8 cellular contexts compared by ENCODE assay signal in genomic region chr3:43769097-43769470, GRCh38.
A peak's percentile ranks its signal among the peaks of the same experiment; 100 is the strongest.
DNase-seq lines count a peak whose midpoint lies in the region; ATAC-seq, FAIRE-seq and TF ChIP-seq lines count a peak whose summit lies in the region.

No MANE protein-coding gene starts in this region.

- H3K9me3 ChIP-seq in GM23248 (ENCODE audit: low read depth) (no peaks in the 10 kb centered on the region), keratinocyte (ENCODE audit: control insufficient read depth, low read depth, low read length) (no peaks in the 10 kb centered on the region), spleen (no peaks in the 10 kb centered on the region)

- H2AFZ ChIP-seq in GM23248, result peak overlapping the region; percentile 55; the same call in 1 of the 2 replicates
- peak overlapping the region; percentile 69 for H2AFZ ChIP-seq in keratinocyte (ENCODE audit: control insufficient read depth, low read length)

- H3K27ac ChIP-seq in GM23248 (peak overlapping the region; percentile 16), VCaP (peak overlapping the region; percentile 31; the same call in 1 of the 2 replicates), keratinocyte (ENCODE audit: control insufficient read depth, insufficient read depth, low read length) (peak overlapping the region; percentile 39), spleen (peak overlapping the region in 5 of 8 donors; percentile 69 to 82 (median 71))

- WGBS in GM23248 (ENCODE audit: low coverage in 1 of 2, low lambda C conversion rate in 2 of 2, missing lambda C conversion rate in 2 of 2), 2 experiments, result 9 to 24% methylated on average over 2 of the region's 2 CpGs
- 26 to 51% (median 43%) methylated on average over 2 of the region's 2 CpGs for WGBS in spleen, 5 donors

- H3K9me1 ChIP-seq in keratinocyte (ENCODE audit: control insufficient read depth, extremely low read depth, insufficient read depth, low read length), result no peaks in the 10 kb centered on the region

- TF ChIP-seq POLR2A in spleen (IDR thresholded peaks at IDR 0.05), result no peak

- no peak for TF ChIP-seq CTCF in VCaP (conservative IDR thresholded peaks at IDR 0.05)
- TF ChIP-seq CTCF in keratinocyte (optimal IDR thresholded peaks at IDR 0.05 in 1 of 3, IDR thresholded peaks at IDR 0.05 in 1 of 3, conservative IDR thresholded peaks at IDR 0.05 in 1 of 3; ENCODE audit: extremely low read depth in 1 of 3, insufficient read depth in 2 of 3, low read length in 3 of 3), result no peak
- no peak for TF ChIP-seq CTCF in spleen (IDR thresholded peaks at IDR 0.05 in 8 of 11, conservative IDR thresholded peaks at IDR 0.05 in 3 of 11)

- H3K36me3 ChIP-seq in GM23248 (ENCODE audit: low read depth), result no peaks in the 10 kb centered on the region
- H3K36me3 ChIP-seq in keratinocyte (ENCODE audit: control insufficient read depth in 2 of 2, extremely low read depth in 1 of 2, insufficient read depth in 2 of 2, low read length in 2 of 2), result no peaks in the 10 kb centered on the region
- no peaks in the 10 kb centered on the region for H3K36me3 ChIP-seq in spleen

- H3K4me3 ChIP-seq in GM23248, result no peak overlapping the region
- no peak overlapping the region for H3K4me3 ChIP-seq in keratinocyte (ENCODE audit: control insufficient read depth in 2 of 3, extremely low read depth in 1 of 3, insufficient read depth in 2 of 3, low read depth in 1 of 3, low read length in 3 of 3)
- peak overlapping the region in 2 of 8 donors; percentile 21 to 49 for H3K4me3 ChIP-seq in spleen

- FAIRE-seq in keratinocyte (lab: Jason Lieb, UNC) (peak; percentile 34), GM19239 (lab: Jason Lieb, UNC) (no peak)

- H3K4me2 ChIP-seq in GM23248 (ENCODE audit: unreplicated experiment) (peak overlapping the region; percentile 69), keratinocyte (ENCODE audit: control insufficient read depth, extremely low read depth, insufficient read depth, low read depth, low read length) (peak overlapping the region; percentile 60)

- no peak for DNase-seq in GM23248
- DNase-seq in keratinocyte (ENCODE audit: low read depth, low spot score), result no peak
- no peak for DNase-seq in spleen
- no peak for DNase-seq in GM19239 (ENCODE audit: insufficient read length, low spot score)

- H3K27me3 ChIP-seq in GM23248 (replicated peaks; ENCODE audit: insufficient read depth) (no peaks in the 10 kb centered on the region), keratinocyte (ENCODE audit: control insufficient read depth, extremely low read depth, insufficient read depth, low read length) (no peaks in the 10 kb centered on the region), spleen (replicated peaks in 1 of 7) (peaks cover 0 to 11% (median 0%) of the 10 kb centered on the region in 7 donors)

- ATAC-seq in HG03469 (IDR thresholded peaks at IDR 0.05; ENCODE audit: unreplicated experiment) (no peak), HG03175 (IDR thresholded peaks at IDR 0.05; ENCODE audit: unreplicated experiment) (no peak), GM18517 (IDR thresholded peaks at IDR 0.05; ENCODE audit: unreplicated experiment) (no peak)

- H3F3A ChIP-seq in GM23248 (ENCODE audit: insufficient read depth), result peaks cover 51% of the 10 kb centered on the region

- in situ Hi-C loops in GM23248 (cut with MboI), result no loop called here

- H3K4me1 ChIP-seq in GM23248 (ENCODE audit: insufficient read depth) (peaks cover 63% of the 10 kb centered on the region), keratinocyte (ENCODE audit: control insufficient read depth, extremely low read depth, insufficient read depth, low read length) (peaks cover 60% of the 10 kb centered on the region), spleen (peaks cover 13 to 49% (median 31%) of the 10 kb centered on the region in 6 donors)

- dilution Hi-C loops in keratinocyte (cut with MboI; ENCODE audit: extremely low pct_ligation_motif_present, low sequenced_read_pairs), result no loop called here

- intact Hi-C loops in spleen (cut with DNase I; ENCODE audit: low total_unique reads), result loop anchor here (10.0 kb wide), 1 partner anchor 426 kb away; no protein-coding TSS in a partner anchor

- H3K9ac ChIP-seq in GM23248, result no peak overlapping the region
- no peak overlapping the region for H3K9ac ChIP-seq in keratinocyte (ENCODE audit: control insufficient read depth, extremely low read depth, insufficient read depth, low read length)

- H4K20me1 ChIP-seq in GM23248 (ENCODE audit: insufficient read depth) (no peaks in the 10 kb centered on the region), keratinocyte (ENCODE audit: control insufficient read depth, extremely low read depth, insufficient read depth, low read length) (no peaks in the 10 kb centered on the region)

- H3K79me2 ChIP-seq in GM23248 (ENCODE audit: insufficient read depth), result no peaks in the 10 kb centered on the region
- H3K79me2 ChIP-seq in keratinocyte (ENCODE audit: control insufficient read depth, insufficient read depth, low read length), result no peaks in the 10 kb centered on the region

- H3K9me2 ChIP-seq in GM23248 (ENCODE audit: insufficient read depth), result no peaks in the 10 kb centered on the region

Comparison
In these comparisons a context has a peak if more than half of its experiments do, and no peak if none do; other contexts are left out.
1. H3K27ac ChIP-seq: peak in every context shown above with its lines; median percentile 71 in spleen; 39 in keratinocyte; 31 in VCaP; 16 in GM23248.